ENCODE assay signal across 12 cellular contexts in the genomic region with DNA sequence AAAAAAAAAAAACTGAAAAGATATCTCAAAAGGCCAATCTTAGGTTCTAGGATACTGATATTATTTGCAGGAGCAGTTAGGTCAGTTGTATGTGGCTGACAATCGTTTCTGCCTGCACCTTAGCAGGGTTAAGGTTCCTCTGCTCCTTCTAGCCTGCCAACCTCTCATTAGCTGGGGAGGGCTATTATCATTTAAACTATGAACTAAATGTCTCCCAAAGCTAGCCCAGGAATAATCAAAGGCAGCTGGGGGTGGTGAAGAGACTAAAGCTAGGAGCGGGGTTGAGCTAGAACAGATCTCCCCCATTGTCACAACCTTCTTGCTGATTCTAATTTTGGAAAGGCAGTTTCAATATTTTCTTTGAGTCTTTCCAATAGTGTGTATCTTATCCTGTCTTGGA.
"Had no signal": no experiment of that assay in that cellular context is flagged by ENCODE, and none has a peak within 500 bp of the region (broad histone marks: within the 10 kb centered on the region; RNA-seq: fewer than 3 reads in every experiment).

No MANE protein-coding gene starts in this region.

- H3K4me1 ChIP-seq: left lung, parathyroid adenoma, stomach had no signal

- H3K27me3 ChIP-seq: left lung, stomach, upper lobe of right lung had no signal

- H3K27ac ChIP-seq: epithelial cell of prostate, left lung, parathyroid adenoma, stomach, thoracic aorta, upper lobe of right lung had no signal

- DNase-seq: activated effector memory CD4-positive, alpha-beta T cell treated with anti-CD3 and anti-CD28 coated beads, Interleukin-2, amount 50 U/mL, for 16 hours; head of caudate nucleus; kidney; left lung; mammary epithelial cell; stimulated activated CD4-positive, alpha-beta T cell treated with anti-CD3 and anti-CD28 coated beads, Interleukin-1b, Interleukin-23, amount 100 ng/mL, for 48 hours; stomach; upper lobe of right lung had no signal

- H2AFZ ChIP-seq: parathyroid adenoma had no signal

- H3K79me2 ChIP-seq: parathyroid adenoma had no signal

- H3K9ac ChIP-seq: parathyroid adenoma had no signal

- ATAC-seq: left lung, upper lobe of right lung had no signal

- H3K9me3 ChIP-seq: left lung, stomach, thoracic aorta, upper lobe of right lung had no signal

- H3K36me3 ChIP-seq: left lung, stomach, thoracic aorta, upper lobe of right lung had no signal

- H3K4me3 ChIP-seq: left lung, stomach, thoracic aorta, upper lobe of right lung had no signal

- FAIRE-seq: frontal cortex, kidney had no signal
